Comparison of ENCODE assay signal across 2 cellular contexts in genomic region chr1:68782890-68783289, GRCh38.
TF ChIP-seq lines count a peak whose summit lies in the region.

No MANE protein-coding gene starts in this region.

TF ChIP-seq in liver, 16 proteins besides CTCF, POLR2A, EP300 and RAD21:
- TF ChIP-seq REST (IDR thresholded peaks at IDR 0.05), result no peak
- no peak for TF ChIP-seq FOXA2 (IDR thresholded peaks at IDR 0.05)
- TF ChIP-seq RXRA (IDR thresholded peaks at IDR 0.05), result no peak
- no peak for TF ChIP-seq FOXA1 (IDR thresholded peaks at IDR 0.05)

TF ChIP-seq in HepG2, 621 proteins besides CTCF, POLR2A, EP300 and RAD21:
- TF ChIP-seq NFIB (CRISPR knock-in tag; IDR thresholded peaks at IDR 0.05; ENCODE audit: borderline replicate concordance), result no peak
- no peak for TF ChIP-seq MTF1 (CRISPR knock-in tag; IDR thresholded peaks at IDR 0.05)
- no peak for TF ChIP-seq SIX1 (CRISPR knock-in tag; IDR thresholded peaks at IDR 0.05; ENCODE audit: borderline replicate concordance)
- no peak for TF ChIP-seq ZNF318 (CRISPR knock-in tag; IDR thresholded peaks at IDR 0.05)
- TF ChIP-seq CEBPB (IDR thresholded peaks at IDR 0.05; ENCODE audit: borderline replicate concordance, low read depth, low read length), result no peak
- TF ChIP-seq MZF1 (CRISPR knock-in tag; IDR thresholded peaks at IDR 0.05; ENCODE audit: borderline replicate concordance), result no peak
- TF ChIP-seq ZFP90 (CRISPR knock-in tag; IDR thresholded peaks at IDR 0.05; ENCODE audit: borderline replicate concordance), result no peak
- TF ChIP-seq IRF1 (CRISPR knock-in tag; IDR thresholded peaks at IDR 0.05; ENCODE audit: low read depth), result no peak
- TF ChIP-seq KLF9 (CRISPR knock-in tag; IDR thresholded peaks at IDR 0.05; ENCODE audit: low read depth), result no peak
